Comparison of ENCODE assay signal across 10 cellular contexts in genomic region chr17:40347319-40348135, GRCh38. TPM values are rescaled to one million over a fixed set of nuclear protein-coding genes. Genes with fewer than 3 reads are reported as not detected.
DNase-seq lines count a peak whose midpoint lies in the region; ATAC-seq and TF ChIP-seq lines count a peak whose summit lies in the region.
"Had no signal": no experiment of that assay in that cellular context is flagged by ENCODE, and none has a peak within 500 bp of the region (broad histone marks: within the 10 kb centered on the region; RNA-seq: fewer than 3 reads in every experiment).

No MANE protein-coding gene starts in this region.

- no peak overlapping the region for H3K4ac ChIP-seq in neuronal stem cell (ENCODE audit: low read length)

- H3K4me3 Mint-ChIP-seq in CD14-positive monocyte (peak overlapping the region; percentile 68 to 99), T-helper 17 cell (peak overlapping the region; percentile 89)

- H4K91ac ChIP-seq in neuronal stem cell (ENCODE audit: low read depth, low read length, poor library complexity), result peak overlapping the region; percentile 30

- peak overlapping the region; percentile 84 for H2BK15ac ChIP-seq in neuronal stem cell (ENCODE audit: low read length)

- peak overlapping the region; percentile 38 for H3K23ac ChIP-seq in neuronal stem cell (ENCODE audit: low read depth, low read length, poor library complexity)

- H3K4me1 ChIP-seq in neuronal stem cell (ENCODE audit: control insufficient read depth in 2 of 2, insufficient read depth in 1 of 2, low read depth in 1 of 2, low read length in 2 of 2), result peaks cover 80 to 85% of the 10 kb centered on the region in 2 donors

- no peak for TF ChIP-seq CTCF in CD14-positive monocyte (IDR thresholded peaks at IDR 0.05)

- peaks cover 0 to 14% (median 0%) of the 10 kb centered on the region in 3 experiments for H3K27me3 ChIP-seq in neuronal stem cell (ENCODE audit: control insufficient read depth in 3 of 3, insufficient read depth in 3 of 3, low read depth in 1 of 3, low read length in 3 of 3)

- H3K27ac Mint-ChIP-seq in CD14-positive monocyte, result peak overlapping the region in 5 of 7 donors; percentile 8 to 83 (median 54)
- H3K27ac Mint-ChIP-seq in T-helper 17 cell, result peak overlapping the region; percentile 94

- H2BK12ac ChIP-seq in neuronal stem cell (ENCODE audit: low read length), result peak overlapping the region; percentile 24

- H3K4me1 Mint-ChIP-seq in CD14-positive monocyte, result peaks cover 72% of the 10 kb centered on the region
- H3K4me1 Mint-ChIP-seq in T-helper 17 cell, result peaks cover 54% of the 10 kb centered on the region

- peaks cover 3% of the 10 kb centered on the region for H3K79me1 ChIP-seq in neuronal stem cell (ENCODE audit: low read depth, low read length)

- no peak overlapping the region for H3K27ac ChIP-seq in neuronal stem cell (replicated peaks; ENCODE audit: low read length)

- peak overlapping the region; percentile 62 for H2BK5ac ChIP-seq in neuronal stem cell (ENCODE audit: low read length)

- no peak overlapping the region for H4K8ac ChIP-seq in neuronal stem cell (ENCODE audit: low read depth, low read length)

- intact Hi-C loops in CD14-positive monocyte (cut with micrococcal nuclease), result no loop called here

- H3K36me3 Mint-ChIP-seq in CD14-positive monocyte (peaks cover 66 to 87% of the 10 kb centered on the region in 2 donors), T-helper 17 cell (ENCODE audit: low read depth) (peaks cover 2% of the 10 kb centered on the region)

- peak overlapping the region; percentile 21 for H3K4me2 ChIP-seq in neuronal stem cell (ENCODE audit: insufficient read depth, low read length, poor library complexity, severe bottlenecking)

- H3K36me3 ChIP-seq in neuronal stem cell (replicated peaks in 1 of 2; ENCODE audit: control insufficient read depth in 2 of 2, insufficient read depth in 2 of 2, low read length in 2 of 2), result peaks cover 7 to 21% of the 10 kb centered on the region in 2 donors

- peaks cover 0 to 1% (median 0%) of the 10 kb centered on the region in 7 donors for H3K9me3 Mint-ChIP-seq in CD14-positive monocyte

- H3K9me3 ChIP-seq in T-helper 17 cell (ENCODE audit: control insufficient read depth, low read length, poor library complexity, severe bottlenecking) (no peaks in the 10 kb centered on the region), neuronal stem cell (replicated peaks in 1 of 2; ENCODE audit: control insufficient read depth in 2 of 2, insufficient read depth in 1 of 2, low read depth in 1 of 2, low read length in 2 of 2) (no peaks in the 10 kb centered on the region)
- H3K9me3 ChIP-seq: mucosa of descending colon had no signal

- no peak overlapping the region for H3K4me3 ChIP-seq in neuronal stem cell (ENCODE audit: low read length in 2 of 2)
- H3K4me3 ChIP-seq: mucosa of descending colon had no signal

- no peak overlapping the region for H2BK120ac ChIP-seq in neuronal stem cell (ENCODE audit: low read depth, low read length)

- H3K9ac ChIP-seq in neuronal stem cell (ENCODE audit: low read depth, low read length, poor library complexity), result peak overlapping the region; percentile 27

- H2AFZ ChIP-seq in neuronal stem cell (ENCODE audit: low read length), result no peak overlapping the region

- DNase-seq in CD14-positive monocyte (ENCODE audit: low spot score) (no peak), T-helper 17 cell (no peak), globus pallidus (ENCODE audit: low spot score) (peak; percentile 88), neuronal stem cell (ENCODE audit: low spot score) (no peak), NCI-H2029 treated with DMSO at 0.1 percent for 48 hours (lab: John Stamatoyannopoulos, UW) (no peak)
- no peak for DNase-seq in stimulated activated CD4-positive, alpha-beta T cell treated with anti-CD3 and anti-CD28 coated beads, Interleukin-4, amount 100 ng/mL, for 1 hour

- WGBS in neuronal stem cell (ENCODE audit: extremely low coverage in 2 of 2, insufficient read length in 2 of 2, insufficient replicate concordance in 1 of 2), 2 donors, result no CpG with 5 or more reads among the region's 9 CpGs

- peak overlapping the region; percentile 88 for H3K18ac ChIP-seq in neuronal stem cell (ENCODE audit: low read length)

- no peak overlapping the region for H3K14ac ChIP-seq in neuronal stem cell (ENCODE audit: low read length)

- H2AK5ac ChIP-seq in neuronal stem cell (ENCODE audit: low read depth, low read length), result peak overlapping the region; percentile 96

- ATAC-seq in T-helper 17 cell, result no peak
- ATAC-seq in esophagus mucosa, result no peak
- no peak for ATAC-seq in HG02870 (IDR thresholded peaks at IDR 0.05; ENCODE audit: unreplicated experiment)
- ATAC-seq: mucosa of descending colon had no signal

- H3K27me3 Mint-ChIP-seq in CD14-positive monocyte (ENCODE audit: low read depth in 3 of 3) (peaks cover 2 to 6% (median 4%) of the 10 kb centered on the region in 3 donors), T-helper 17 cell (no peaks in the 10 kb centered on the region)

RNA-seq across cellular contexts. Expression of gene GJD3, which starts 17.0 kb away (rescaled TPM):
- not detected for polyA plus RNA-seq in CD14-positive monocyte
- total RNA-seq in T-helper 17 cell (not detected), esophagus mucosa (0.28 TPM)
- polyA plus RNA-seq in neuronal stem cell (2013, experiment 1 of 2), result 0.08 TPM
- 0.07 TPM for polyA plus RNA-seq in neuronal stem cell (2013, experiment 2 of 2)
- total RNA-seq: RPMI7951 had no signal

RNA-seq across cellular contexts. Expression of gene RARA, which starts 38.5 kb away (rescaled TPM):
- polyA plus RNA-seq in CD14-positive monocyte, result 10 to 100 TPM; 14.9 to 29.4 TPM
- 100 to 1,000 TPM in 1 of 2 donors, 10 to 100 TPM in 1; 97.0 to 106 TPM for total RNA-seq in T-helper 17 cell
- 14.9 TPM for polyA plus RNA-seq in neuronal stem cell (2013, experiment 1 of 2)
- 15.3 TPM for polyA plus RNA-seq in neuronal stem cell (2013, experiment 2 of 2)
- total RNA-seq in esophagus mucosa, result 8.2 TPM

RNA-seq across cellular contexts. Expression of gene CDC6, which starts 59.8 kb away (rescaled TPM):
- under 1 TPM in 1 of 2 donors, not detected in 1; 0.11 TPM for polyA plus RNA-seq in CD14-positive monocyte
- 1 to 10 TPM; 1.2 to 2.7 TPM for total RNA-seq in T-helper 17 cell
- 31.8 TPM for polyA plus RNA-seq in neuronal stem cell (2013, experiment 1 of 2)
- 32.6 TPM for polyA plus RNA-seq in neuronal stem cell (2013, experiment 2 of 2)
- 12.8 TPM for total RNA-seq in esophagus mucosa

Comparison
In these comparisons a context has a peak if more than half of its experiments do, and no peak if none do; other contexts are left out.
1. RNA of gene RARA, which starts 38.5 kb away (total RNA-seq): 97.0 to 106 TPM in T-helper 17 cell; 8.2 TPM in esophagus mucosa (single experiment); every median in the first group is over 10 times any median in the second.